In genomic region chr7:32266932-32267475, GRCh38 we compare ENCODE assay signal across 17 cellular contexts.
"Had no signal": no experiment of that assay in that cellular context is flagged by ENCODE, and none has a peak within 500 bp of the region (broad histone marks: within the 10 kb centered on the region; RNA-seq: fewer than 3 reads in every experiment).

No MANE protein-coding gene starts in this region.

- H3K27me3 ChIP-seq: spleen, suprapubic skin, upper lobe of left lung had no signal

- H3K9me3 Mint-ChIP-seq: activated naive CD4-positive, alpha-beta T cell treated with anti-CD3 and anti-CD28 coated beads, Interleukin-2, amount 50 U/mL, for 24 hours had no signal

- H3K27ac Mint-ChIP-seq: activated naive CD4-positive, alpha-beta T cell treated with anti-CD3 and anti-CD28 coated beads, Interleukin-2, amount 50 U/mL, for 24 hours; naive thymus-derived CD8-positive, alpha-beta T cell; stimulated activated naive B cell treated with anti-CD40 and anti-IgM and Interleukin-4, amounts not matched to agents 10 μg/mL and 1 μg/mL and 100 μg/mL, for 72 hours had no signal

- H3K4me3 Mint-ChIP-seq: activated naive CD4-positive, alpha-beta T cell treated with anti-CD3 and anti-CD28 coated beads, Interleukin-2, amount 50 U/mL, for 24 hours; central memory CD8-positive, alpha-beta T cell; naive thymus-derived CD8-positive, alpha-beta T cell; stimulated activated naive B cell treated with anti-CD40 and anti-IgM and Interleukin-4, amounts not matched to agents 10 μg/mL and 1 μg/mL and 100 μg/mL, for 72 hours had no signal

- DNase-seq: activated CD4-positive, alpha-beta T cell treated with anti-CD3 and anti-CD28 coated beads, Interleukin-2, amount 50 U/mL, for 1 hour; activated effector memory CD4-positive, alpha-beta T cell treated with Interleukin-2 at 50 U/mL for 16 hours; cortex of kidney; effector memory CD4-positive, alpha-beta T cell; hippocampal formation; mucosa of descending colon; naive thymus-derived CD8-positive, alpha-beta T cell; nucleus accumbens; psoas muscle; spleen; stimulated activated CD4-positive, alpha-beta T cell treated with anti-CD3 and anti-CD28 coated beads, Interleukin-1b, Interleukin-23, amount 100 ng/mL, for 48 hours; stimulated activated naive B cell treated with anti-CD40 and anti-IgM and Interleukin-4, amounts not matched to agents 10 μg/mL and 1 μg/mL and 100 μg/mL, for 72 hours had no signal

- H3K27ac ChIP-seq: psoas muscle, spleen, suprapubic skin, upper lobe of left lung had no signal

- H3K4me3 ChIP-seq: mucosa of descending colon, psoas muscle, spleen, suprapubic skin, upper lobe of left lung had no signal

- H3K4me1 Mint-ChIP-seq: activated naive CD4-positive, alpha-beta T cell treated with anti-CD3 and anti-CD28 coated beads, Interleukin-2, amount 50 U/mL, for 24 hours; central memory CD8-positive, alpha-beta T cell; stimulated activated naive B cell treated with anti-CD40 and anti-IgM and Interleukin-4, amounts not matched to agents 10 μg/mL and 1 μg/mL and 100 μg/mL, for 72 hours had no signal

- H3K36me3 ChIP-seq: spleen, suprapubic skin, upper lobe of left lung had no signal

- H3K9me3 ChIP-seq: mucosa of descending colon, psoas muscle, spleen, suprapubic skin, upper lobe of left lung had no signal

- ATAC-seq: mucosa of descending colon; naive thymus-derived CD8-positive, alpha-beta T cell; psoas muscle; sciatic nerve; stimulated activated naive B cell treated with anti-CD40 and anti-IgM and Interleukin-4, amounts not matched to agents 10 μg/mL and 1 μg/mL and 100 μg/mL, for 72 hours had no signal
